ENCODE assay signal across 18 cellular contexts in the genomic region with DNA sequence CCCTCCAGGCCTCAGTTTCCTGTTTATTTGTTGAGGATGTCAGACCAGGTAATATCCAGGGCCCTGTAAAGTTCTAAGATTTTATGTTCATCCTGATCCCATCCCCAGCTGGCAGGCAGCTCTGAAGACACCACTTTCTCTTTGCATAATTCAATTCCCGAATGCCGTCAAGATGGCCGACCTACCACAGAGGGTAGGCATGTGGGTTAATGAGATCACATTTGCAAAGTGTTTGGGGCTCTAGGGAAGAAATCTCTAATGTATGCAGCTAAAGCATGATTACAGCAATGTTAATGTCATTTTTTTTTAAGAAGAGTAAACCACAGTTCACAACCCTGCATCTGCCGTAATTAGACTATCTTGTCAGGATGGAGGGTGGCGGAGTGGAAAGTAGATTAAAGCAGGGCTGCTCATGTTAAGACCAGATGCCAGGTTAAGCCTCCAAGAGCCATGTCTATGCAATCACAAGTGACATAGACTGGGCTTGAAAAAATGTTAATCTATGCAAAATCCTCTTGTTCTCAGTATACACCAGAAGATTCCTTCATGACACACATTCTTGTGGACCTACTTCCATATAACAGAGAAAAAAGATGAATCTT.
DNase-seq lines count a peak whose midpoint lies in the region; ATAC-seq, FAIRE-seq and TF ChIP-seq lines count a peak whose summit lies in the region.
"Had no signal": no experiment of that assay in that cellular context is flagged by ENCODE, and none has a peak within 500 bp of the region (broad histone marks: within the 10 kb centered on the region; RNA-seq: fewer than 3 reads in every experiment).

No MANE protein-coding gene starts in this region.

- TF ChIP-seq EP300 in H1 (IDR thresholded peaks at IDR 0.05; ENCODE audit: borderline replicate concordance in 1 of 2, low read depth in 2 of 2, low read length in 2 of 2) = no peak

- H4K91ac ChIP-seq in H1 (replicated peaks; ENCODE audit: insufficient read length, low read length) = no peak overlapping the region

- no peak overlapping the region for H3K27ac ChIP-seq in H1 (ENCODE audit: low read depth, low read length)
- H3K27ac ChIP-seq: BLaER1 treated with 17β-estradiol and CSF1 and Interleukin-3, amounts not matched to agents 10 nM and 100 nM had no signal

- CTCF ChIA-PET in H1 (lab: Charles Lee; ENCODE audit: partially characterized antibody) = no interaction called here

- TF ChIP-seq POLR2A in H1 (IDR thresholded peaks at IDR 0.05; ENCODE audit: control extremely low read depth in 1 of 2, low read depth in 2 of 2, low read length in 2 of 2) (no peak), erythroblast (IDR thresholded peaks at IDR 0.05; ENCODE audit: low read length) (no peak)

- H3K14ac ChIP-seq in H1 (ENCODE audit: insufficient read length) = no peak overlapping the region

- no peak overlapping the region for H2AFZ ChIP-seq in H1 (ENCODE audit: low read length)
- H2AFZ ChIP-seq: GM23338 had no signal

- 92% methylated on average over 5 of the region's 5 CpGs; no CpG with 5 or more reads in 1 of the 2 experiments for WGBS in H1 (ENCODE audit: extremely low coverage in 1 of 2, insufficient coverage in 1 of 2, insufficient read length in 1 of 2, insufficient replicate concordance in 2 of 2, low coverage in 1 of 2, low lambda C conversion rate in 2 of 2, missing lambda C conversion rate in 1 of 2), 2 experiments

- H3K23me2 ChIP-seq in H1 (ENCODE audit: low read depth, low read length) = no peaks in the 10 kb centered on the region

- H3K4me1 ChIP-seq in H1 (replicated peaks in 1 of 4; ENCODE audit: control insufficient read depth in 3 of 4, insufficient read depth in 4 of 4, low read length in 3 of 4) = no peaks in the 10 kb centered on the region
- H3K4me1 ChIP-seq: BLaER1 treated with 17β-estradiol and CSF1 and Interleukin-3, amounts not matched to agents 10 nM and 100 nM had no signal

- no peaks in the 10 kb centered on the region for H3K79me1 ChIP-seq in H1 (ENCODE audit: low read depth, low read length)

- no peak for TF ChIP-seq RAD21 in H1 (IDR thresholded peaks at IDR 0.05 in 1 of 2, conservative IDR thresholded peaks at IDR 0.05 in 1 of 2; ENCODE audit: low read depth in 2 of 2, low read length in 2 of 2)

- no peaks in the 10 kb centered on the region for H3K36me3 ChIP-seq in H1 (ENCODE audit: control insufficient read depth in 2 of 4, insufficient read depth in 4 of 4, low read length in 3 of 4)
- H3K36me3 ChIP-seq: BLaER1 treated with 17β-estradiol and CSF1 and Interleukin-3, amounts not matched to agents 10 nM and 100 nM had no signal

- H2BK15ac ChIP-seq in H1 (ENCODE audit: low read length) = no peak overlapping the region

- H2BK20ac ChIP-seq in H1 (ENCODE audit: low read length) = no peak overlapping the region

- H3K9ac ChIP-seq in H1 (replicated peaks in 1 of 4; ENCODE audit: extremely low read depth in 1 of 4, low read depth in 3 of 4, low read length in 3 of 4) = no peak overlapping the region
- H3K9ac ChIP-seq: BLaER1 treated with 17β-estradiol and CSF1 and Interleukin-3, amounts not matched to agents 10 nM and 100 nM had no signal

- H3K56ac ChIP-seq in H1 (replicated peaks; ENCODE audit: insufficient read length, low read depth, low read length) = no peak overlapping the region

- H3K23ac ChIP-seq in H1 (ENCODE audit: insufficient read length) = no peak overlapping the region

- H2BK120ac ChIP-seq in H1 (replicated peaks; ENCODE audit: low read depth, low read length) = no peak overlapping the region

- H2BK12ac ChIP-seq in H1 (ENCODE audit: low read depth, low read length) = no peak overlapping the region

- H2BK5ac ChIP-seq in H1 (ENCODE audit: low read depth, low read length) = no peak overlapping the region

- no peaks in the 10 kb centered on the region for H3K27me3 ChIP-seq in H1 (replicated peaks in 1 of 4; ENCODE audit: control insufficient read depth in 3 of 4, extremely low read depth in 1 of 4, insufficient read depth in 3 of 4, low read length in 3 of 4)
- H3K27me3 ChIP-seq: BLaER1 treated with 17β-estradiol and CSF1 and Interleukin-3, amounts not matched to agents 10 nM and 100 nM had no signal

- FAIRE-seq in D721Med (lab: Jason Lieb, UNC) (peak; percentile 94), H1 (lab: Jason Lieb, UNC) (no peak)
- FAIRE-seq: G401.6, GM12891, HTR-8/SVneo, K562 had no signal

- no peak overlapping the region for H3K4ac ChIP-seq in H1 (replicated peaks; ENCODE audit: insufficient read length, low read depth, low read length)

- H4K5ac ChIP-seq in H1 (ENCODE audit: insufficient read length, low read depth, low read length) = no peak overlapping the region

- no peak overlapping the region for H2AK5ac ChIP-seq in H1 (ENCODE audit: low read depth, low read length)

- H4K20me1 ChIP-seq in H1 (replicated peaks in 1 of 2; ENCODE audit: control insufficient read depth in 1 of 2, insufficient read depth in 2 of 2, low read length in 2 of 2) = no peaks in the 10 kb centered on the region
- H4K20me1 ChIP-seq: BLaER1 treated with 17β-estradiol and CSF1 and Interleukin-3, amounts not matched to agents 10 nM and 100 nM had no signal

- no peak for ATAC-seq in GM21526 (IDR thresholded peaks at IDR 0.05; ENCODE audit: low FRiP score, unreplicated experiment)
- ATAC-seq: GM23338, HCT116, K562 had no signal

- no peaks in the 10 kb centered on the region for H3K9me3 ChIP-seq in H1 (ENCODE audit: insufficient read depth in 2 of 2, low read depth in 1 of 2, low read length in 1 of 2)

- DNase-seq in D721Med (ENCODE audit: insufficient read length, low spot score) (no peak), NCI-H82 (lab: John Stamatoyannopoulos, UW) (peak; percentile 99), H1 (ENCODE audit: low read depth in 1 of 2, low spot score in 2 of 2) (no peak), erythroblast (lab: John Stamatoyannopoulos, UW) (no peak), DMS153 treated with DMSO at 0.1 percent for 48 hours (lab: John Stamatoyannopoulos, UW; ENCODE audit: unreplicated experiment) (no peak)
- DNase-seq: CD8-positive, alpha-beta memory T cell; COR-L47; H7; HFFc6; IMR-90 had no signal

- POLR2A ChIA-PET in H1 (lab: Charles Lee; ENCODE audit: partially characterized antibody) = no interaction called here

- TF ChIP-seq CTCF in D721Med (IDR thresholded peaks at IDR 0.05; ENCODE audit: insufficient read depth, missing control alignments) = no peak
- no peak for TF ChIP-seq CTCF in H1 (IDR thresholded peaks at IDR 0.05; ENCODE audit: control extremely low read depth in 1 of 3, insufficient read depth in 1 of 3, low read depth in 1 of 3, low read length in 3 of 3)

- H3K4me2 ChIP-seq in H1 (ENCODE audit: insufficient read depth in 1 of 2, low read depth in 2 of 2, low read length in 2 of 2) = no peak overlapping the region
- H3K4me2 ChIP-seq: BLaER1 treated with 17β-estradiol and CSF1 and Interleukin-3, amounts not matched to agents 10 nM and 100 nM; GM23338 had no signal

- H3K4me3 ChIP-seq in H1 (ENCODE audit: extremely low read depth in 1 of 4, insufficient read depth in 2 of 4, low read depth in 3 of 4, low read length in 4 of 4) = no peak overlapping the region
- H3K4me3 ChIP-seq: BLaER1 treated with 17β-estradiol and CSF1 and Interleukin-3, amounts not matched to agents 10 nM and 100 nM; GM23338; K562 had no signal

- H4K8ac ChIP-seq in H1 (ENCODE audit: extremely low read depth, insufficient read depth, low read length) = no peak overlapping the region

- H3K79me2 ChIP-seq in H1 (ENCODE audit: control insufficient read depth in 1 of 2, insufficient read depth in 2 of 2, low read length in 2 of 2) = no peaks in the 10 kb centered on the region

- H3K18ac ChIP-seq in H1 (ENCODE audit: extremely low read depth, low read length) = no peak overlapping the region

TF ChIP-seq in H1, 55 proteins besides CTCF, POLR2A, EP300 and RAD21:
- no peak for TF ChIP-seq RXRA (IDR thresholded peaks at IDR 0.05; ENCODE audit: insufficient read depth, low read depth, low read length)
- TF ChIP-seq YY1 (IDR thresholded peaks at IDR 0.05; ENCODE audit: low read depth, low read length) = 0 out of 2 replicates have a peak, but pooled peaks have one; percentile 26
